8 cellular contexts compared by ENCODE assay signal in the genomic region with DNA sequence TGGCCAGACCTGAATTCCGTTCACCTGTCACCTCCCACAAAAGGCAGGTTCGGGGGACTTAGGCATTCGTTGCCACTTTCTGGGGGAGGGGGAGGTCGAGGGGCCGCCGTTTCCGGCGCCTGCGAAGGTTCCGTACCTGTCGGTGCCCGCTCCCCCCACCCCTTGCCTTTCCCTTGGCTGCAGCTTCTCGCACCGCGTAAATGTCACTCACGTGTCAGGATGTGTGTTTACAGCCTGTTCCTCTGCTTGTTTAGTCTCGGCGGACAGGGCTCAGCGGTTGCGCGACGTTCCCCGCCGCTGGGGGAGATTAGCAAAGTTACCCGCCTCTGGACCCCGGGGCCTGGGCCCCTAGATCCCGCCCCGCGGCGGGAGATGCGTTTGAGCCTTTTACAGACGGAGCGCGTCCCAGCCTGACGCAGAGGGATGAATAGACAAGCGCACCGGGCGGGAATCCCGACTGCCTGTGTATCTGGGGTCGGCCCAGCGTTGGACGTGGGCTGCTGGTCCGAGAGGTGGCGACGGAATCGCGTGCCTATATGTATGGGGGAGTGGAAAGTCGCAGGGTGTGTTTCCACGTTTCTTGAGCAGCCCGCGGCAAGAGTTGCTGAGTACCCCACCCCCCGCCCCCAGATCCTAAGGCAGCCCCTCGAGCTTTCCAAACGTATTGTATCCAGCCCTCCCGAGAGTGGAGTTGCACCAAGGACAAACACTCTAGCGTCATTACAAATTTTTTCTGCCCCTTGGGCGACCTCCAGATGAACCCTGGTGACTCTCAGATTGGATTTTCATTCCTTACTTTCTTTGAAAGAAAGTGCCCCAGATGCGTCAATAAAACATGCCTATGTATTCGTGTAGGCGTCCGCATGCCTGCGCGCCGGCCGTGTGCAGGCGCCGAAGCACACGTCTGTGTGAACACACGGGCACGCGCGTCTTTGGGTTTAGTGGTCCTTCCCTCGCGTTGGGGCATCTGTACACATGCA. TPM values are rescaled to one million over a fixed set of nuclear protein-coding genes. Genes with fewer than 3 reads are reported as not detected.
DNase-seq lines count a peak whose midpoint lies in the region; ATAC-seq, FAIRE-seq and TF ChIP-seq lines count a peak whose summit lies in the region.

No MANE protein-coding gene starts in this region.

- H3K27ac Mint-ChIP-seq in natural killer cell (no peak overlapping the region), type B pancreatic cell (no peak overlapping the region)
- peak overlapping the region in 1 of 2 donors; percentile 67 for H3K27ac Mint-ChIP-seq in natural killer cell treated with Interleukin-12 subunit alpha and Interleukin-12 subunit beta and Interleukin-15 and Interleukin-18, amount 100 ng/mL, for 72 hours

- H3K9me3 Mint-ChIP-seq in natural killer cell (no peaks in the 10 kb centered on the region), type B pancreatic cell (no peaks in the 10 kb centered on the region)
- H3K9me3 Mint-ChIP-seq in natural killer cell treated with Interleukin-12 subunit alpha and Interleukin-12 subunit beta and Interleukin-15 and Interleukin-18, amount 100 ng/mL, for 72 hours = no peaks in the 10 kb centered on the region

- peaks cover 0 to 15% of the 10 kb centered on the region in 2 donors for H3K4me1 Mint-ChIP-seq in natural killer cell
- H3K4me1 Mint-ChIP-seq in natural killer cell treated with Interleukin-12 subunit alpha and Interleukin-12 subunit beta and Interleukin-15 and Interleukin-18, amount 100 ng/mL, for 72 hours (ENCODE audit: low read depth in 2 of 2) = peaks cover 8 to 19% of the 10 kb centered on the region in 2 donors
- H3K4me1 Mint-ChIP-seq in type B pancreatic cell (ENCODE audit: unreplicated experiment) = peaks cover 16% of the 10 kb centered on the region

- H4K20me1 ChIP-seq in endothelial cell of umbilical vein (replicated peaks; ENCODE audit: control insufficient read depth, extremely low read depth, insufficient read depth, low read length) = no peaks in the 10 kb centered on the region

- peaks cover 91 to 97% of the 10 kb centered on the region in 2 experiments for H3K27me3 ChIP-seq in endothelial cell of umbilical vein (ENCODE audit: control insufficient read depth in 2 of 2, insufficient read depth in 2 of 2, low read length in 2 of 2)

- BruUV-seq in endothelial cell of umbilical vein (replicated peaks; lab: Mats Ljungman, UMichigan) = no TSS peak

- peak overlapping the region; percentile 35 for H3K4me3 Mint-ChIP-seq in natural killer cell
- no peak overlapping the region for H3K4me3 Mint-ChIP-seq in natural killer cell treated with Interleukin-12 subunit alpha and Interleukin-12 subunit beta and Interleukin-15 and Interleukin-18, amount 100 ng/mL, for 72 hours
- H3K4me3 Mint-ChIP-seq in type B pancreatic cell = peak overlapping the region; percentile 72

- peaks cover 71 to 75% of the 10 kb centered on the region in 2 donors for H3K27me3 Mint-ChIP-seq in natural killer cell (ENCODE audit: low read depth in 2 of 2)
- peaks cover 54 to 60% of the 10 kb centered on the region in 2 donors for H3K27me3 Mint-ChIP-seq in natural killer cell treated with Interleukin-12 subunit alpha and Interleukin-12 subunit beta and Interleukin-15 and Interleukin-18, amount 100 ng/mL, for 72 hours
- peaks cover 90% of the 10 kb centered on the region for H3K27me3 Mint-ChIP-seq in type B pancreatic cell

- H3K9me1 ChIP-seq in endothelial cell of umbilical vein (replicated peaks; ENCODE audit: control insufficient read depth, extremely low read depth, insufficient read depth, low read length) = no peaks in the 10 kb centered on the region

- no peak overlapping the region for H3K4me3 ChIP-seq in endothelial cell of umbilical vein (replicated peaks in 1 of 3; ENCODE audit: insufficient read depth in 1 of 3, low read depth in 1 of 3, low read length in 3 of 3)

- intact Hi-C loops in natural killer cell (cut with micrococcal nuclease) (no loop called here), endothelial cell of umbilical vein (cut with micrococcal nuclease) (no loop called here)

- TF ChIP-seq CTCF in natural killer cell (IDR thresholded peaks at IDR 0.05) (no peak), endothelial cell of umbilical vein (IDR thresholded peaks at IDR 0.05; ENCODE audit: extremely low read depth in 1 of 2, insufficient read depth in 1 of 2, low read depth in 1 of 2, low read length in 2 of 2) (no peak), type B pancreatic cell (conservative IDR thresholded peaks at IDR 0.05) (no peak)

- H3K9me3 ChIP-seq in endothelial cell of umbilical vein (replicated peaks; ENCODE audit: control insufficient read depth, insufficient read depth, low read length) = no peaks in the 10 kb centered on the region

- no peak overlapping the region for H3K4me2 ChIP-seq in endothelial cell of umbilical vein (ENCODE audit: insufficient read depth, low read length)

- no peak for ATAC-seq in natural killer cell
- ATAC-seq in natural killer cell treated with Interleukin-12 subunit alpha and Interleukin-12 subunit beta and Interleukin-15 and Interleukin-18, amount 100 ng/mL, for 72 hours = no peak

- no peak overlapping the region for H2AFZ ChIP-seq in endothelial cell of umbilical vein (ENCODE audit: low read depth, low read length)

- H3K36me3 Mint-ChIP-seq in natural killer cell (no peaks in the 10 kb centered on the region), type B pancreatic cell (no peaks in the 10 kb centered on the region)
- no peaks in the 10 kb centered on the region for H3K36me3 Mint-ChIP-seq in natural killer cell treated with Interleukin-12 subunit alpha and Interleukin-12 subunit beta and Interleukin-15 and Interleukin-18, amount 100 ng/mL, for 72 hours

- DNase-seq in natural killer cell (no peak), NCI-H2196 treated with DMSO at 0.1 percent for 48 hours (lab: John Stamatoyannopoulos, UW; ENCODE audit: unreplicated experiment) (peak; percentile 27), endothelial cell of umbilical vein (ENCODE audit: low read depth, low spot score) (no peak), type B pancreatic cell (ENCODE audit: extremely low spot score, unreplicated experiment) (no peak), hepatic stellate cell (ENCODE audit: low spot score) (no peak), COLO829 (ENCODE audit: low spot score) (no peak), T1000 (lab: John Stamatoyannopoulos, UW) (no peak)
- DNase-seq in natural killer cell treated with Interleukin-12 subunit alpha and Interleukin-12 subunit beta and Interleukin-15 and Interleukin-18, amount 100 ng/mL, for 72 hours (ENCODE audit: low spot score) = no peak

- CTCF ChIA-PET in endothelial cell of umbilical vein (lab: Charles Lee) = no interaction called here

- no peak overlapping the region for H3K27ac ChIP-seq in endothelial cell of umbilical vein (ENCODE audit: insufficient read depth, low read depth, low read length)

- TF ChIP-seq POLR2A in endothelial cell of umbilical vein (IDR thresholded peaks at IDR 0.05; ENCODE audit: low read depth, low read length) = no peak

- H3K9ac ChIP-seq in endothelial cell of umbilical vein (replicated peaks; ENCODE audit: extremely low read depth, insufficient read depth, low read length) = no peak overlapping the region

- no peaks in the 10 kb centered on the region for H3K79me2 ChIP-seq in endothelial cell of umbilical vein (ENCODE audit: control insufficient read depth, insufficient read depth, low read length)

- dilution Hi-C loops in endothelial cell of umbilical vein (cut with MboI; ENCODE audit: extremely low pct_ligation_motif_present, low sequenced_read_pairs) = no loop called here

- no peaks in the 10 kb centered on the region for H3K36me3 ChIP-seq in endothelial cell of umbilical vein (ENCODE audit: control insufficient read depth in 2 of 2, extremely low read depth in 1 of 2, insufficient read depth in 2 of 2, low read length in 2 of 2)

- POLR2A ChIA-PET in endothelial cell of umbilical vein (lab: Charles Lee) = no interaction called here

- no peak for FAIRE-seq in endothelial cell of umbilical vein (lab: Jason Lieb, UNC)

- peaks cover 3% of the 10 kb centered on the region for H3K4me1 ChIP-seq in endothelial cell of umbilical vein (ENCODE audit: control insufficient read depth, extremely low read depth, insufficient read depth, low read length)

TF ChIP-seq in endothelial cell of umbilical vein, 7 proteins besides CTCF, POLR2A, EP300 and RAD21:
- TF ChIP-seq EZH2 (IDR thresholded peaks at IDR 0.05; ENCODE audit: borderline replicate concordance, low read depth, low read length, severe bottlenecking) (peak; percentile 84), POLR2AphosphoS5 (IDR thresholded peaks at IDR 0.05; ENCODE audit: insufficient read depth, low read depth, low read length) (no peak)

RNA-seq across cellular contexts. Expression of a gene that starts 2.4 kb away (rescaled TPM):
- total RNA-seq in natural killer cell (not detected), endothelial cell of umbilical vein (not detected in 2 replicates), type B pancreatic cell (ENCODE audit: low replicate concordance) (1.2 TPM in 1 of 2 replicates, not detected in the other)
- total RNA-seq in natural killer cell treated with Interleukin-12 subunit alpha and Interleukin-12 subunit beta and Interleukin-15 and Interleukin-18, amount 100 ng/mL, for 72 hours = not detected
- polyA plus RNA-seq in endothelial cell of umbilical vein = 0.03 TPM in 1 of 2 replicates, not detected in the other
- 0.07 TPM in 1 of 2 replicates, not detected in the other for polyA plus RNA-seq in endothelial cell of umbilical vein (2011; cell fraction: cytosol; rRNA removed)
- not detected in 2 replicates for polyA plus RNA-seq in endothelial cell of umbilical vein (2011; cell fraction: nucleus; rRNA removed)
- not detected in 2 replicates for polyA plus RNA-seq in endothelial cell of umbilical vein (2012)
- polyA minus RNA-seq in endothelial cell of umbilical vein = not detected in 2 replicates
- polyA minus RNA-seq in endothelial cell of umbilical vein (2011; cell fraction: cytosol; rRNA and poly(A)+ RNA removed) = 16.5 TPM
- polyA minus RNA-seq in endothelial cell of umbilical vein (2011; cell fraction: nucleus; rRNA and poly(A)+ RNA removed) = not detected in 2 replicates
